ENCODE assay signal across 10 cellular contexts in the genomic region with DNA sequence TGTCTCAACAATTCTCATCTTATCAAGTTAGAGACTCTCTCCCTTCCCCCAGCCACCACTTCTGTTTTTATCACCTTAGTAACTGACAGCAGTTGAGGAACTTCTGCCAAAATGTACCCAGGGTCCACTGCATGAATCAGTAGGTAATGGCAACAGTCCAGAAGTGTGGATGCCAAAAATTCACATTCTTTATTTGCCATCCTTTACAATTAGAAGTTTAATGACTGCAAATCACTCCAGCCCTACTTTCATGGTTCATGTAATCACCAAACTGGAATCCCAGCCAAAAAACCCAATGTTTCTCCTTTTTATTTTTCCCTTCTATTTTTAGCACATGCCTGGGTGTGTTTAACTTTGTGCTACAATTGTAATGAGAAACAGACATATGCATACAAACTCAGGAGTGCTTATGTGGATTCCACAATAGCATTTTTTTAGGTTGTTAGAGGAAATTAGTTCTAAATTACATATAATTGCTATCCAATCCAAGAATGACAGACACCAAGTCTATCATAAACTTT.
DNase-seq lines count a peak whose midpoint lies in the region; ATAC-seq and TF ChIP-seq lines count a peak whose summit lies in the region.
"Had no signal": no experiment of that assay in that cellular context is flagged by ENCODE, and none has a peak within 500 bp of the region (broad histone marks: within the 10 kb centered on the region; RNA-seq: fewer than 3 reads in every experiment).

No MANE protein-coding gene starts in this region.

- H3K9me2 ChIP-seq in PC-3 (replicated peaks; ENCODE audit: low read length), result no peaks in the 10 kb centered on the region

- CTCF ChIA-PET in PC-3 (lab: Charles Lee), result no interaction called here

- H3K27ac ChIP-seq in PC-3 (ENCODE audit: low read length) (peak overlapping the region; percentile 80), upper lobe of right lung (no peak overlapping the region)

- peak overlapping the region; percentile 51 for H3K4me2 ChIP-seq in PC-3 (ENCODE audit: low read length)

- no TSS peak for BruUV-seq in PC-3 (replicated peaks; lab: Mats Ljungman, UMichigan)

- H3K4me1 ChIP-seq in PC-3 (ENCODE audit: insufficient read depth, low read length) (peaks cover 47% of the 10 kb centered on the region), upper lobe of right lung (peaks cover 20% of the 10 kb centered on the region)

- H3K9ac ChIP-seq in PC-3 (ENCODE audit: low read length), result no peak overlapping the region; the same call in 1 of the 2 replicates

- no peak overlapping the region for H2AFZ ChIP-seq in PC-3 (ENCODE audit: low read length)

- peak; percentile 8 for DNase-seq in SIG-M5 treated with dmso at 0.1 percent for 504 hours (lab: John Stamatoyannopoulos, UW; ENCODE audit: unreplicated experiment)
- no peak for DNase-seq in SIG-M5 (lab: John Stamatoyannopoulos, UW)
- DNase-seq in PC-3, result peak; percentile 85
- DNase-seq in fibroblast of the aortic adventitia (ENCODE audit: low read depth), result peak; percentile 87
- DNase-seq in upper lobe of right lung, result no peak
- DNase-seq in 8988T, result no peak
- no peak for DNase-seq in islet precursor cell
- DNase-seq: NCI-H526 treated with DMSO at 0.1 percent for 48 hours had no signal

- POLR2A ChIA-PET in PC-3 (lab: Charles Lee; ENCODE audit: unreplicated experiment), result no interaction called here

- ATAC-seq in PC-3, result peak; percentile 66
- ATAC-seq in upper lobe of right lung, result peak; percentile 53
- no peak for ATAC-seq in GM21447 (IDR thresholded peaks at IDR 0.05; ENCODE audit: unreplicated experiment)
- ATAC-seq: activated T-helper 17 cell treated with anti-CD3 and anti-CD28 coated beads, Interleukin-2, amount 50 U/mL, for 72 hours had no signal

- H3K36me3 ChIP-seq in PC-3 (ENCODE audit: low read depth, low read length), result peaks cover 11% of the 10 kb centered on the region; the same call in 1 of the 2 replicates
- H3K36me3 ChIP-seq in upper lobe of right lung, result no peaks in the 10 kb centered on the region

- H3K27me3 ChIP-seq in PC-3 (ENCODE audit: low read length) (no peaks in the 10 kb centered on the region), upper lobe of right lung (no peaks in the 10 kb centered on the region)

- intact Hi-C loops in PC-3 (cut with micrococcal nuclease), result no loop called here
- intact Hi-C loops in upper lobe of right lung (cut with DNase I), result no loop called here

- H3K4me3 ChIP-seq in PC-3 (ENCODE audit: low read length) (no peak overlapping the region), fibroblast of the aortic adventitia (ENCODE audit: low read depth, low read length) (no peak overlapping the region), upper lobe of right lung (no peak overlapping the region)

- TF ChIP-seq CTCF in PC-3 (conservative IDR thresholded peaks at IDR 0.05; ENCODE audit: low read depth, low read length), result no peak
- TF ChIP-seq CTCF in fibroblast of the aortic adventitia (IDR thresholded peaks at IDR 0.05; ENCODE audit: insufficient read depth, low read length), result no peak
- no peak for TF ChIP-seq CTCF in upper lobe of right lung (IDR thresholded peaks at IDR 0.05)

- no peaks in the 10 kb centered on the region for H3K79me2 ChIP-seq in PC-3 (ENCODE audit: low read length)

- H3K9me3 ChIP-seq in PC-3 (ENCODE audit: low read length) (no peaks in the 10 kb centered on the region), upper lobe of right lung (no peaks in the 10 kb centered on the region)

- no peaks in the 10 kb centered on the region for H4K20me1 ChIP-seq in PC-3 (ENCODE audit: low read length)

- no peaks in the 10 kb centered on the region for H3F3A ChIP-seq in PC-3 (ENCODE audit: low read length, unreplicated experiment)

Comparison
In these comparisons a context has a peak if more than half of its experiments do, and no peak if none do; other contexts are left out.
1. DNase-seq: peak in SIG-M5 treated with dmso at 0.1 percent for 504 hours (single experiment), PC-3 (single experiment) and fibroblast of the aortic adventitia (single experiment); none in SIG-M5 (single experiment), upper lobe of right lung (single experiment), 8988T (single experiment) and islet precursor cell (single experiment).